11 cellular contexts compared by ENCODE assay signal in the genomic region with DNA sequence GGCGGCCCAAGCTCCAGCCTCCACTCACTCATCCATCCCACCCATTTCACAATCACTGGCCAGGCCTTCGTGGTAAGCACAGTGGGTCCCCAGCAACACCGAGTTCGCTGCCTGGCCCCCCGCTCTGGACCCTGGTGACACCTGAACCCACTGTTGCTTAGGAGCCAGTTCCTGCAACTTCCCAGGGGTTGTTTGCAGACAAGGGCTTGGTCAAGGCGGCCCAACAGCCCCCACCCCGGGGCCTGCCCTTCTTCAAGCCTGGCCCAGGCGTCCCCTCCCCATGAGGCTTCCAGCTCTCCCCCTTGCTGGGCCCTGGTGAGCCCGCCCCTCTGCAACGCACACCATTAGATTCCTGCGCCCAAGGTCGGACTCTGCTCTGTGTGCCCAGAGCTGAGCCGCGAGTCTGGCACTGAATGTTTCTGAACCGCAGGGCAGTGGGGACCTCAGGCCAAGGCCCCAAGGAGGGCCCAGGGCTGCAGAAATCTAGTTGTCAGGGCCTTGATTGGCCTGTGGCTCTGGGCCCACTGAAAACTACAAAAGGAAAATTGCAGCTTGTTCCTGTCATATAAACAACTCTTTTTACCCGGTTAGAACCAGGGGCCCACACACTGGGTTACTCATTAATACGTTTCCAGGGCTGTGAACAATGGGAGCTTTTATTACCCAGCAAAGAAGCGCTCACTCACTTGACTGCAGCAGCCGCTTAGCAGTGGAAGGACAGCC. TPM values are rescaled to one million over a fixed set of nuclear protein-coding genes. Genes with fewer than 3 reads are reported as not detected.
DNase-seq lines count a peak whose midpoint lies in the region; ATAC-seq and TF ChIP-seq lines count a peak whose summit lies in the region.
"Had no signal": no experiment of that assay in that cellular context is flagged by ENCODE, and none has a peak within 500 bp of the region (broad histone marks: within the 10 kb centered on the region; RNA-seq: fewer than 3 reads in every experiment).

No MANE protein-coding gene starts in this region.

- no peaks in the 10 kb centered on the region for H3K9me2 ChIP-seq in Loucy (replicated peaks; ENCODE audit: low read depth, low read length)
- H3K9me2 ChIP-seq: SK-N-SH had no signal

- DNase-seq in esophagus muscularis mucosa (ENCODE audit: extremely low spot score) (no peak), NCI-H128 (lab: John Stamatoyannopoulos, UW; ENCODE audit: unreplicated experiment) (no peak)
- no peak for DNase-seq in stimulated activated naive CD4-positive, alpha-beta T cell treated with Interleukin-2 at 50 U/mL for 16 hours (lab: John Stamatoyannopoulos, UW)
- no peak for DNase-seq in natural killer cell treated with Interleukin-12 subunit alpha and Interleukin-12 subunit beta and Interleukin-15 and Interleukin-18, amount 100 ng/mL, for 72 hours (ENCODE audit: low spot score)
- DNase-seq: activated naive CD4-positive, alpha-beta T cell; SK-N-SH had no signal

- H3K4me2 ChIP-seq in Loucy (ENCODE audit: low read depth, low read length, poor library complexity, severe bottlenecking) = peak overlapping the region; percentile 54
- H3K4me2 ChIP-seq: SK-N-SH had no signal

- intact Hi-C loops in esophagus muscularis mucosa (cut with DNase I) = no loop called here

- no peaks in the 10 kb centered on the region for H3K9me3 Mint-ChIP-seq in natural killer cell treated with Interleukin-12 subunit alpha and Interleukin-12 subunit beta and Interleukin-15 and Interleukin-18, amount 100 ng/mL, for 72 hours

- H3K36me3 ChIP-seq in Loucy (ENCODE audit: insufficient read depth, low read length) = peaks cover 4% of the 10 kb centered on the region; the same call in 1 of the 2 replicates
- H3K36me3 ChIP-seq in esophagus muscularis mucosa = peaks cover 8 to 11% (median 10%) of the 10 kb centered on the region in 4 donors
- H3K36me3 ChIP-seq in rectal smooth muscle tissue (ENCODE audit: control insufficient read depth, insufficient read depth, low read length) = peaks cover 3% of the 10 kb centered on the region

- peaks cover 5 to 8% of the 10 kb centered on the region in 2 donors for H3K4me1 Mint-ChIP-seq in natural killer cell treated with Interleukin-12 subunit alpha and Interleukin-12 subunit beta and Interleukin-15 and Interleukin-18, amount 100 ng/mL, for 72 hours (ENCODE audit: low read depth in 2 of 2)

- H3K9me3 ChIP-seq in Loucy (ENCODE audit: insufficient read depth, low read depth, low read length) = no peaks in the 10 kb centered on the region
- no peaks in the 10 kb centered on the region for H3K9me3 ChIP-seq in esophagus muscularis mucosa
- H3K9me3 ChIP-seq: SK-N-SH had no signal

- WGBS in esophagus muscularis mucosa = 79% methylated on average over 8 of the region's 19 CpGs

- H3F3A ChIP-seq in Loucy (ENCODE audit: low read depth) = peaks cover 4% of the 10 kb centered on the region; the same call in 1 of the 2 replicates

- H3K4me3 ChIP-seq in Loucy (ENCODE audit: low read length, poor library complexity, severe bottlenecking) (peak overlapping the region; percentile 26), esophagus muscularis mucosa (no peak overlapping the region), rectal smooth muscle tissue (ENCODE audit: low read length) (peak overlapping the region; percentile 9)

- H3K27ac Mint-ChIP-seq in natural killer cell treated with Interleukin-12 subunit alpha and Interleukin-12 subunit beta and Interleukin-15 and Interleukin-18, amount 100 ng/mL, for 72 hours = no peak overlapping the region

- H3K9ac ChIP-seq in Loucy (ENCODE audit: low read depth, low read length, poor library complexity, severe bottlenecking) (peak overlapping the region; percentile 71), rectal smooth muscle tissue (ENCODE audit: low read length) (no peak overlapping the region)
- H3K9ac ChIP-seq: SK-N-SH had no signal

- no peaks in the 10 kb centered on the region for H3K27me3 Mint-ChIP-seq in natural killer cell treated with Interleukin-12 subunit alpha and Interleukin-12 subunit beta and Interleukin-15 and Interleukin-18, amount 100 ng/mL, for 72 hours

- no peak for TF ChIP-seq CTCF in Loucy (conservative IDR thresholded peaks at IDR 0.05; ENCODE audit: low read length)
- no peak for TF ChIP-seq CTCF in esophagus muscularis mucosa (IDR thresholded peaks at IDR 0.05)

- TF ChIP-seq POLR2A in esophagus muscularis mucosa (IDR thresholded peaks at IDR 0.05; ENCODE audit: low read depth) = no peak

- H3K27ac ChIP-seq in esophagus muscularis mucosa (replicated peaks in 1 of 4) (peak overlapping the region in 3 of 4 donors; percentile 6 to 31 (median 10)), rectal smooth muscle tissue (ENCODE audit: low read depth, low read length) (peak overlapping the region; percentile 45)
- H3K27ac ChIP-seq: HL-60 had no signal

- no peaks in the 10 kb centered on the region for H3K36me3 Mint-ChIP-seq in natural killer cell treated with Interleukin-12 subunit alpha and Interleukin-12 subunit beta and Interleukin-15 and Interleukin-18, amount 100 ng/mL, for 72 hours

- H3K4me3 Mint-ChIP-seq in natural killer cell treated with Interleukin-12 subunit alpha and Interleukin-12 subunit beta and Interleukin-15 and Interleukin-18, amount 100 ng/mL, for 72 hours = no peak overlapping the region

- peak overlapping the region; percentile 22; the same call in 1 of the 2 replicates for H2AFZ ChIP-seq in Loucy (ENCODE audit: low read length)

- peaks cover 24% of the 10 kb centered on the region for H4K20me1 ChIP-seq in Loucy (ENCODE audit: insufficient read depth, low read length, poor library complexity, severe bottlenecking)

- peaks cover 28% of the 10 kb centered on the region for H3K79me2 ChIP-seq in Loucy (ENCODE audit: insufficient read depth, low read length)

- peaks cover 59% of the 10 kb centered on the region for H3K4me1 ChIP-seq in Loucy (ENCODE audit: insufficient read depth, low read length, poor library complexity, severe bottlenecking)
- H3K4me1 ChIP-seq in esophagus muscularis mucosa = peaks cover 24 to 37% (median 32%) of the 10 kb centered on the region in 4 donors
- H3K4me1 ChIP-seq in rectal smooth muscle tissue (ENCODE audit: control insufficient read depth, insufficient read depth, low read length) = peaks cover 2% of the 10 kb centered on the region

- H3K27me3 ChIP-seq in Loucy (ENCODE audit: insufficient read depth, low read length, poor library complexity, severe bottlenecking) (no peaks in the 10 kb centered on the region), esophagus muscularis mucosa (peaks cover 0 to 6% (median 0%) of the 10 kb centered on the region in 4 donors), rectal smooth muscle tissue (ENCODE audit: control insufficient read depth, insufficient read depth, low read length) (no peaks in the 10 kb centered on the region)

- ATAC-seq in GM18870 (IDR thresholded peaks at IDR 0.05; ENCODE audit: unreplicated experiment) = peak; percentile 38
- no peak for ATAC-seq in GM21723 (IDR thresholded peaks at IDR 0.05; ENCODE audit: unreplicated experiment)
- no peak for ATAC-seq in natural killer cell treated with Interleukin-12 subunit alpha and Interleukin-12 subunit beta and Interleukin-15 and Interleukin-18, amount 100 ng/mL, for 72 hours

- no peak for TF ChIP-seq EP300 in esophagus muscularis mucosa (IDR thresholded peaks at IDR 0.05)

RNA-seq across cellular contexts. Expression of a gene that starts 2.1 kb away (rescaled TPM):
- 10 to 100 TPM in 2 of 4 donors, 1 to 10 TPM in 2; 6.3 to 13.3 (median 9.7) TPM for total RNA-seq in esophagus muscularis mucosa
- 10 to 100 TPM; 17.2 to 19.9 TPM for total RNA-seq in natural killer cell treated with Interleukin-12 subunit alpha and Interleukin-12 subunit beta and Interleukin-15 and Interleukin-18, amount 100 ng/mL, for 72 hours

RNA-seq across cellular contexts. Expression of a gene that starts 5.5 kb away (rescaled TPM):
- under 1 TPM in 2 of 4 donors, not detected in 2; 0.23 to 0.66 TPM for total RNA-seq in esophagus muscularis mucosa
- not detected for total RNA-seq in natural killer cell treated with Interleukin-12 subunit alpha and Interleukin-12 subunit beta and Interleukin-15 and Interleukin-18, amount 100 ng/mL, for 72 hours

RNA-seq across cellular contexts. Expression of a gene that starts 23.0 kb away (rescaled TPM):
- 10 to 100 TPM; 41.9 to 94.2 (median 78.3) TPM for total RNA-seq in esophagus muscularis mucosa
- 100 to 1,000 TPM in 1 of 2 donors, 10 to 100 TPM in 1; 70.6 to 161 TPM for total RNA-seq in natural killer cell treated with Interleukin-12 subunit alpha and Interleukin-12 subunit beta and Interleukin-15 and Interleukin-18, amount 100 ng/mL, for 72 hours

Comparison
In these comparisons a context has a peak if more than half of its experiments do, and no peak if none do; other contexts are left out.
1. H3K4me3 ChIP-seq: peak in Loucy (single experiment) and rectal smooth muscle tissue (single experiment); none in esophagus muscularis mucosa (0 of 4).